ENCODE assay signal across 29 cellular contexts in genomic region chr7:157780312-157780711, GRCh38.
"Had no signal": no experiment of that assay in that cellular context is flagged by ENCODE, and none has a peak within 500 bp of the region (broad histone marks: within the 10 kb centered on the region; RNA-seq: fewer than 3 reads in every experiment).

No MANE protein-coding gene starts in this region.

- H3K27ac Mint-ChIP-seq: mesothelial cell of epicardium; natural killer cell; nephron progenitor cell; stimulated activated naive B cell treated with anti-CD40 and anti-IgM and Interleukin-4, amounts not matched to agents 10 μg/mL and 1 μg/mL and 100 μg/mL, for 72 hours had no signal

- H3K4me1 ChIP-seq: heart left ventricle, left lung, pancreas, prostate gland, stomach, testis, thyroid gland, transverse colon, upper lobe of left lung had no signal

- H3K27me3 ChIP-seq: pancreas, testis, thyroid gland, transverse colon, upper lobe of left lung had no signal

- H3K9me3 ChIP-seq: heart left ventricle, left lung, pancreas, prostate gland, testis, thyroid gland, transverse colon, upper lobe of left lung had no signal

- DNase-seq: heart left ventricle; hypothalamus; islet precursor cell; left cardiac atrium; mesendoderm; naive B cell; natural killer cell; nephron progenitor cell; nucleus accumbens; retina; stimulated activated CD4-positive, alpha-beta T cell treated with anti-CD3 and anti-CD28 coated beads, Interleukin-12 subunit alpha, Interleukin-12 subunit beta, amount 100 ng/mL, for 4 hours; stimulated activated CD4-positive, alpha-beta T cell treated with anti-CD3 and anti-CD28 coated beads, Interleukin-15, amount 100 ng/mL, for 24 hours; stimulated activated CD4-positive, alpha-beta T cell treated with anti-CD3 and anti-CD28 coated beads, Interleukin-2, amount 100 ng/mL, for 24 hours; stimulated activated CD4-positive, alpha-beta T cell treated with anti-CD3 and anti-CD28 coated beads, Interleukin-4, amount 100 ng/mL, for 1 hour; stimulated activated naive B cell treated with anti-CD40 and anti-IgM and Interleukin-4, amounts not matched to agents 10 μg/mL and 1 μg/mL and 100 μg/mL, for 72 hours; stimulated activated naive CD8-positive, alpha-beta T cell treated with anti-CD3 and anti-CD28 coated beads, Interleukin-15, Interleukin-2, amounts not matched to agents 100 U/mL and 50 U/mL, for 24 hours; stomach; testis; thyroid gland; transverse colon; upper lobe of left lung had no signal

- H3K27ac ChIP-seq: heart left ventricle, left lung, pancreas, prostate gland, skin epidermis, stomach, testis, thyroid gland, transverse colon, upper lobe of left lung had no signal

- H3K4me3 ChIP-seq: heart left ventricle, left lung, lung, pancreas, prostate gland, skin epidermis, stomach, testis, thyroid gland, transverse colon, upper lobe of left lung had no signal

- H3K36me3 ChIP-seq: heart left ventricle, left lung, pancreas, prostate gland, stomach, thyroid gland, transverse colon, upper lobe of left lung had no signal

- H3K9me3 Mint-ChIP-seq: mesothelial cell of epicardium, natural killer cell had no signal

- H3K36me3 Mint-ChIP-seq: mesothelial cell of epicardium, natural killer cell had no signal

- H3K4me1 Mint-ChIP-seq: mesothelial cell of epicardium; natural killer cell; stimulated activated naive B cell treated with anti-CD40 and anti-IgM and Interleukin-4, amounts not matched to agents 10 μg/mL and 1 μg/mL and 100 μg/mL, for 72 hours had no signal

- H3K4me3 Mint-ChIP-seq: mesothelial cell of epicardium; naive B cell; natural killer cell; nephron progenitor cell; stimulated activated naive B cell treated with anti-CD40 and anti-IgM and Interleukin-4, amounts not matched to agents 10 μg/mL and 1 μg/mL and 100 μg/mL, for 72 hours had no signal

- ATAC-seq: heart left ventricle; left cardiac atrium; left lung; natural killer cell; pancreas; right cardiac atrium; sciatic nerve; stimulated activated naive B cell treated with anti-CD40 and anti-IgM and Interleukin-4, amounts not matched to agents 10 μg/mL and 1 μg/mL and 100 μg/mL, for 72 hours; stimulated activated naive CD8-positive, alpha-beta T cell treated with anti-CD3 and anti-CD28 coated beads, Interleukin-15, Interleukin-2, amounts not matched to agents 100 U/mL and 50 U/mL, for 24 hours had no signal
